In genomic region chr1:211613108-211613947, GRCh38 we compare ENCODE assay signal across 9 cellular contexts. TPM values are rescaled to one million over a fixed set of nuclear protein-coding genes. Genes with fewer than 3 reads are reported as not detected.
DNase-seq lines count a peak whose midpoint lies in the region; ATAC-seq and TF ChIP-seq lines count a peak whose summit lies in the region.
"Had no signal": no experiment of that assay in that cellular context is flagged by ENCODE, and none has a peak within 500 bp of the region (broad histone marks: within the 10 kb centered on the region; RNA-seq: fewer than 3 reads in every experiment).

No MANE protein-coding gene starts in this region.

- H3K4me3 Mint-ChIP-seq in activated CD8-positive, alpha-beta memory T cell treated with anti-CD3 and anti-CD28 coated beads, Interleukin-2, amount 10 ng/mL, durations not matched to agents 7 days and 5 days = no peak overlapping the region
- no peak overlapping the region for H3K4me3 Mint-ChIP-seq in activated T-helper 2 cell treated with anti-CD3 and anti-CD28 coated beads, Interferon-gamma antibody, Interleukin-2, Interleukin-4, amounts not matched to agents 10 μg/mL and 5 μg/mL and 100 μg/mL, durations not matched to agents 14 hours and 24 hours and 36 hours (ENCODE audit: low read depth)

- H3K27ac Mint-ChIP-seq in activated CD8-positive, alpha-beta memory T cell treated with anti-CD3 and anti-CD28 coated beads, Interleukin-2, amount 10 ng/mL, durations not matched to agents 7 days and 5 days = no peak overlapping the region
- no peak overlapping the region for H3K27ac Mint-ChIP-seq in activated T-helper 2 cell treated with anti-CD3 and anti-CD28 coated beads, Interferon-gamma antibody, Interleukin-2, Interleukin-4, amounts not matched to agents 10 μg/mL and 5 μg/mL and 100 μg/mL, durations not matched to agents 14 hours and 24 hours and 36 hours

- no peaks in the 10 kb centered on the region for H3K27me3 ChIP-seq in adrenal gland
- no peaks in the 10 kb centered on the region for H3K27me3 ChIP-seq in hepatocyte
- H3K27me3 ChIP-seq in stomach = no peaks in the 10 kb centered on the region

- H3K36me3 Mint-ChIP-seq in activated CD8-positive, alpha-beta memory T cell treated with anti-CD3 and anti-CD28 coated beads, Interleukin-2, amount 10 ng/mL, durations not matched to agents 7 days and 5 days = no peaks in the 10 kb centered on the region
- H3K36me3 Mint-ChIP-seq in activated T-helper 2 cell treated with anti-CD3 and anti-CD28 coated beads, Interferon-gamma antibody, Interleukin-2, Interleukin-4, amounts not matched to agents 10 μg/mL and 5 μg/mL and 100 μg/mL, durations not matched to agents 14 hours and 24 hours and 36 hours (ENCODE audit: low read depth) = no peaks in the 10 kb centered on the region

- no peak overlapping the region for H3K4me3 ChIP-seq in adrenal gland
- H3K4me3 ChIP-seq in hepatocyte = no peak overlapping the region
- H3K4me3 ChIP-seq in stomach = no peak overlapping the region

- no peaks in the 10 kb centered on the region for H3K79me2 ChIP-seq in hepatocyte

- H3K9me2 ChIP-seq in hepatocyte (replicated peaks; ENCODE audit: insufficient read depth) = no peaks in the 10 kb centered on the region

- no peak for TF ChIP-seq EP300 in stomach (IDR thresholded peaks at IDR 0.05)

- H3K9me3 Mint-ChIP-seq in activated CD8-positive, alpha-beta memory T cell treated with anti-CD3 and anti-CD28 coated beads, Interleukin-2, amount 10 ng/mL, durations not matched to agents 7 days and 5 days (ENCODE audit: low read depth) = no peaks in the 10 kb centered on the region
- no peaks in the 10 kb centered on the region for H3K9me3 Mint-ChIP-seq in activated T-helper 2 cell treated with anti-CD3 and anti-CD28 coated beads, Interferon-gamma antibody, Interleukin-2, Interleukin-4, amounts not matched to agents 10 μg/mL and 5 μg/mL and 100 μg/mL, durations not matched to agents 14 hours and 24 hours and 36 hours

- DNase-seq in activated CD8-positive, alpha-beta memory T cell treated with anti-CD3 and anti-CD28 coated beads, Interleukin-2, amount 10 ng/mL, durations not matched to agents 7 days and 5 days = no peak
- DNase-seq in activated CD8-positive, alpha-beta memory T cell treated with anti-CD3 and anti-CD28 coated beads, Interleukin-2, amount 50 U/mL, for 48 hours = no peak
- DNase-seq in adrenal gland (peak; percentile 78 to 95 (median 92)), hepatocyte (ENCODE audit: low spot score) (peak; percentile 88), stomach (peak; percentile 52), NCI-H187 (lab: John Stamatoyannopoulos, UW) (no peak), NCI-H2196 treated with DMSO at 0.1 percent for 48 hours (lab: John Stamatoyannopoulos, UW; ENCODE audit: unreplicated experiment) (no peak)
- no peak for DNase-seq in activated T-helper 2 cell treated with anti-CD3 and anti-CD28 coated beads, Interferon-gamma antibody, Interleukin-2, Interleukin-4, amounts not matched to agents 10 μg/mL and 5 μg/mL and 100 μg/mL, durations not matched to agents 14 hours and 24 hours and 36 hours (ENCODE audit: low spot score)
- DNase-seq: DND-41 had no signal

- peaks cover 24 to 47% of the 10 kb centered on the region in 2 donors for H3K4me1 ChIP-seq in adrenal gland (replicated peaks in 1 of 2)
- H3K4me1 ChIP-seq in hepatocyte (ENCODE audit: insufficient read depth) = peaks cover under 1% of the 10 kb centered on the region
- H3K4me1 ChIP-seq in stomach = peaks cover 0 to 36% (median 6%) of the 10 kb centered on the region in 4 donors

- no peak for TF ChIP-seq POLR2A in adrenal gland (IDR thresholded peaks at IDR 0.05)
- TF ChIP-seq POLR2A in stomach (IDR thresholded peaks at IDR 0.05) = no peak

- no peak overlapping the region for H3K4me2 ChIP-seq in hepatocyte

- H2AFZ ChIP-seq in hepatocyte = no peak overlapping the region

- no peaks in the 10 kb centered on the region for H3K9me3 ChIP-seq in adrenal gland (replicated peaks in 1 of 3)
- H3K9me3 ChIP-seq in hepatocyte (ENCODE audit: low read depth) = no peaks in the 10 kb centered on the region
- no peaks in the 10 kb centered on the region for H3K9me3 ChIP-seq in stomach

- intact Hi-C loops in adrenal gland (cut with DNase I) (no loop called here), stomach (cut with DNase I; ENCODE audit: low total_unique reads) (no loop called here)
- intact Hi-C loops in activated T-helper 2 cell treated with anti-CD3 and anti-CD28 coated beads, Interferon-gamma antibody, Interleukin-2, Interleukin-4, amounts not matched to agents 10 μg/mL and 5 μg/mL and 100 μg/mL, durations not matched to agents 14 hours and 24 hours and 36 hours (cut with micrococcal nuclease) = no loop called here

- H3K36me3 ChIP-seq in adrenal gland (replicated peaks in 1 of 2) (no peaks in the 10 kb centered on the region), hepatocyte (replicated peaks; ENCODE audit: insufficient read depth, low read depth) (no peaks in the 10 kb centered on the region), stomach (no peaks in the 10 kb centered on the region)

- peaks cover 15% of the 10 kb centered on the region for H3K4me1 Mint-ChIP-seq in activated CD8-positive, alpha-beta memory T cell treated with anti-CD3 and anti-CD28 coated beads, Interleukin-2, amount 10 ng/mL, durations not matched to agents 7 days and 5 days
- no peaks in the 10 kb centered on the region for H3K4me1 Mint-ChIP-seq in activated T-helper 2 cell treated with anti-CD3 and anti-CD28 coated beads, Interferon-gamma antibody, Interleukin-2, Interleukin-4, amounts not matched to agents 10 μg/mL and 5 μg/mL and 100 μg/mL, durations not matched to agents 14 hours and 24 hours and 36 hours (ENCODE audit: low read depth)

- H3K27ac ChIP-seq in adrenal gland = peak overlapping the region; percentile 67 to 94 (median 87)
- H3K27ac ChIP-seq in hepatocyte = peak overlapping the region; percentile 78
- H3K27ac ChIP-seq in stomach = peak overlapping the region in 2 of 5 donors; percentile 18 to 42

- CTCF ChIA-PET in activated CD8-positive, alpha-beta memory T cell treated with anti-CD3 and anti-CD28 coated beads, Interleukin-2, amount 10 ng/mL, durations not matched to agents 7 days and 5 days (lab: Charles Lee) = interaction anchor here (0.6 to 1.5 kb wide), 2 partner anchors 12 to 878 kb away, joined by 4 to 5 read pairs; no protein-coding TSS in a partner anchor

- 45 to 60% (median 55%) methylated on average over 6 to 8 of the region's 8 CpGs for WGBS in adrenal gland, 4 donors
- 68% methylated on average over 8 of the region's 8 CpGs for WGBS in hepatocyte (ENCODE audit: low lambda C conversion rate, missing lambda C conversion rate)
- WGBS in stomach, 5 donors = 69 to 82% (median 75%) methylated on average over 8 of the region's 8 CpGs

- ATAC-seq in activated CD8-positive, alpha-beta memory T cell treated with anti-CD3 and anti-CD28 coated beads, Interleukin-2, amount 10 ng/mL, durations not matched to agents 7 days and 5 days = peak; percentile 53

- no peak for TF ChIP-seq CTCF in adrenal gland (IDR thresholded peaks at IDR 0.05)
- TF ChIP-seq CTCF in hepatocyte (IDR thresholded peaks at IDR 0.05; ENCODE audit: poor library complexity) = no peak
- no peak for TF ChIP-seq CTCF in stomach (IDR thresholded peaks at IDR 0.05)

- no peaks in the 10 kb centered on the region for H4K20me1 ChIP-seq in hepatocyte (ENCODE audit: insufficient read depth, poor library complexity, severe bottlenecking)

- no peaks in the 10 kb centered on the region for H3K27me3 Mint-ChIP-seq in activated CD8-positive, alpha-beta memory T cell treated with anti-CD3 and anti-CD28 coated beads, Interleukin-2, amount 10 ng/mL, durations not matched to agents 7 days and 5 days
- H3K27me3 Mint-ChIP-seq in activated T-helper 2 cell treated with anti-CD3 and anti-CD28 coated beads, Interferon-gamma antibody, Interleukin-2, Interleukin-4, amounts not matched to agents 10 μg/mL and 5 μg/mL and 100 μg/mL, durations not matched to agents 14 hours and 24 hours and 36 hours (ENCODE audit: low read depth) = no peaks in the 10 kb centered on the region

RNA-seq across cellular contexts. Expression of gene SLC30A1, which starts 34.4 kb away (rescaled TPM):
- total RNA-seq in activated CD8-positive, alpha-beta memory T cell treated with anti-CD3 and anti-CD28 coated beads, Interleukin-2, amount 10 ng/mL, durations not matched to agents 7 days and 5 days = 1 to 10 TPM; 7.9 to 9.3 TPM
- total RNA-seq in adrenal gland (10 to 100 TPM; 22.1 to 82.6 (median 48.6) TPM), hepatocyte (84.7 and 87.2 TPM in 2 replicates), stomach (10 to 100 TPM in 3 of 5 donors, 1 to 10 TPM in 1, under 1 TPM in 1; 0.58 to 30.1 (median 18.5) TPM)
- polyA plus RNA-seq in adrenal gland (10 to 100 TPM in 1 of 3 donors, 1 to 10 TPM in 2; 4.6 to 49.6 (median 6.4) TPM), hepatocyte (23.1 and 31.3 TPM in 2 replicates), stomach (1 to 10 TPM; 2.0 to 2.4 (median 2.1) TPM)
- total RNA-seq in activated T-helper 2 cell treated with anti-CD3 and anti-CD28 coated beads, Interferon-gamma antibody, Interleukin-2, Interleukin-4, amounts not matched to agents 10 μg/mL and 5 μg/mL and 100 μg/mL, durations not matched to agents 14 hours and 24 hours and 36 hours = 7.9 and 8.0 TPM in 2 replicates

Comparison
In these comparisons a context has a peak if more than half of its experiments do, and no peak if none do; other contexts are left out.
1. DNase-seq: peak in adrenal gland (7 of 7), hepatocyte (single experiment) and stomach (single experiment); none in activated CD8-positive, alpha-beta memory T cell treated with anti-CD3 and anti-CD28 coated beads, Interleukin-2, amount 10 ng/mL, durations not matched to agents 7 days and 5 days (single experiment), activated CD8-positive, alpha-beta memory T cell treated with anti-CD3 and anti-CD28 coated beads, Interleukin-2, amount 50 U/mL, for 48 hours (single experiment), activated T-helper 2 cell treated with anti-CD3 and anti-CD28 coated beads, Interferon-gamma antibody, Interleukin-2, Interleukin-4, amounts not matched to agents 10 μg/mL and 5 μg/mL and 100 μg/mL, durations not matched to agents 14 hours and 24 hours and 36 hours (single experiment), NCI-H187 (0 of 2) and NCI-H2196 treated with DMSO at 0.1 percent for 48 hours (single experiment).